ENCODE assay signal across 8 cellular contexts in the genomic region with DNA sequence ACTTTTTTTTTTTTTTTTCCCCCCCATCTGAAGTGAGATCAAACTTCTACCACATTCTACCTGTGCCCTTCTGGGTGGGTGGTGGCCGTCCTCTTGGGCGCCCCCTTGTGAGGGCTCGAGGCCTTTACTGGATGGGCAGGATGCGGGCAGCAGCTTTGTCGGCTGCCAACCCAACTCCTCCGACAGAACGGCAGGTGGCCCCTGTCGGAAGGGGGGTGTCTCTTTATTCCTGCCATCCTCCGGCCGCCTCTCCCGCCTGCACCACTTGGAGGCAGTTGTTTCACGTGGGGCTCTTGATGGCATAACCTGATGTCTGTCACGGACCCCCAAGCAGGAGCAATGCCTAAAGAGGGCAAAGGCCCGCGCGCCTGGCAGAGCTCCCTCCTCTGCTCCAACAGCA. TPM values are rescaled to one million over a fixed set of nuclear protein-coding genes. Genes with fewer than 3 reads are reported as not detected.
DNase-seq lines count a peak whose midpoint lies in the region; ATAC-seq and TF ChIP-seq lines count a peak whose summit lies in the region.

No MANE protein-coding gene starts in this region.

- H3K4me1 ChIP-seq in breast epithelium, result peaks cover 0 to 3% of the 10 kb centered on the region in 2 donors
- peaks cover 3 to 23% (median 19%) of the 10 kb centered on the region in 4 donors for H3K4me1 ChIP-seq in transverse colon

- no peak for TF ChIP-seq POLR2A in breast epithelium (IDR thresholded peaks at IDR 0.05)
- no peak for TF ChIP-seq POLR2A in transverse colon (IDR thresholded peaks at IDR 0.05)

- H3K27ac Mint-ChIP-seq in MCF 10A (ENCODE audit: low read depth, unreplicated experiment), result no peak overlapping the region
- H3K27ac Mint-ChIP-seq in activated naive CD8-positive, alpha-beta T cell, result no peak overlapping the region

- H3K36me3 Mint-ChIP-seq in MCF 10A (ENCODE audit: insufficient read depth, unreplicated experiment), result peaks cover 38% of the 10 kb centered on the region
- peaks cover 2% of the 10 kb centered on the region for H3K36me3 Mint-ChIP-seq in activated naive CD8-positive, alpha-beta T cell

- H3K4me1 Mint-ChIP-seq in MCF 10A (ENCODE audit: insufficient read depth, unreplicated experiment), result peaks cover 6% of the 10 kb centered on the region
- peaks cover 61% of the 10 kb centered on the region for H3K4me1 Mint-ChIP-seq in activated naive CD8-positive, alpha-beta T cell (ENCODE audit: low read depth)

- no peak overlapping the region for H3K27ac ChIP-seq in breast epithelium
- H3K27ac ChIP-seq in transverse colon, result no peak overlapping the region

- H3K4me3 ChIP-seq in breast epithelium, result no peak overlapping the region
- H3K4me3 ChIP-seq in transverse colon, result no peak overlapping the region

- intact Hi-C loops in MCF 10A (cut with micrococcal nuclease), result no loop called here
- intact Hi-C loops in breast epithelium (cut with DNase I; ENCODE audit: low total_unique reads), result no loop called here
- intact Hi-C loops in transverse colon (cut with DNase I; ENCODE audit: low total_unique reads), result no loop called here

- peak; percentile 50 for ATAC-seq in left lobe of liver
- ATAC-seq in GM19023 (IDR thresholded peaks at IDR 0.05; ENCODE audit: unreplicated experiment), result no peak

- 67 to 84% methylated on average over 1 to 16 of the region's 16 CpGs for whole genome bisulfite sequencing in transverse colon (ENCODE audit: low coverage in 1 of 2), 2 donors

- H3K27me3 Mint-ChIP-seq in MCF 10A (ENCODE audit: insufficient read depth, unreplicated experiment), result no peaks in the 10 kb centered on the region
- no peaks in the 10 kb centered on the region for H3K27me3 Mint-ChIP-seq in activated naive CD8-positive, alpha-beta T cell

- no peak for TF ChIP-seq EP300 in transverse colon (IDR thresholded peaks at IDR 0.05; ENCODE audit: low read depth)

- H3K36me3 ChIP-seq in breast epithelium (no peaks in the 10 kb centered on the region), transverse colon (no peaks in the 10 kb centered on the region)

- no TSS peak for BruUV-seq in MCF 10A (replicated peaks; lab: Mats Ljungman, UMichigan)

- CTCF ChIA-PET in MCF 10A (lab: Yijun Ruan, JAX), result interaction anchor here (0.6 to 1.7 kb wide), 3 partner anchors 9 to 140 kb away, joined by 3 to 8 read pairs (median 4); no protein-coding TSS in a partner anchor

- no peak overlapping the region for H3K4me3 Mint-ChIP-seq in MCF 10A (ENCODE audit: unreplicated experiment)
- H3K4me3 Mint-ChIP-seq in activated naive CD8-positive, alpha-beta T cell, result peak overlapping the region; percentile 38

- in situ Hi-C loops in SK-MEL-5 (cut with HindIII; ENCODE audit: low pct_unique_long_range_greater_than_20kb, low sequenced_read_pairs), result no loop called here
- in situ Hi-C loops in transverse colon (cut with MboI; ENCODE audit: low pct_ligation_motif_present in 1 of 4, low pct_unique_long_range_greater_than_20kb in 1 of 4, low sequenced_read_pairs in 3 of 4), result no loop called here

- no peaks in the 10 kb centered on the region for H3K27me3 ChIP-seq in breast epithelium
- no peaks in the 10 kb centered on the region for H3K27me3 ChIP-seq in transverse colon

- POLR2A ChIA-PET in MCF 10A (lab: Yijun Ruan, JAX), result interaction anchor here (0.6 to 0.7 kb wide), 2 partner anchors 38 to 109 kb away, joined by 3 to 4 read pairs; no protein-coding TSS in a partner anchor

- H3K9me3 ChIP-seq in breast epithelium (no peaks in the 10 kb centered on the region), transverse colon (no peaks in the 10 kb centered on the region)

- DNase-seq in MCF 10A (ENCODE audit: unreplicated experiment) (peak; percentile 18), breast epithelium (ENCODE audit: low spot score in 2 of 2) (no peak), SK-MEL-5 (ENCODE audit: low read depth, low spot score) (peak; percentile 52), left lobe of liver (ENCODE audit: low spot score) (no peak), transverse colon (no peak), dedifferentiated amniotic fluid mesenchymal stem cell (ENCODE audit: extremely low spot score) (no peak)

- H3K9me3 Mint-ChIP-seq in MCF 10A (ENCODE audit: unreplicated experiment), result no peaks in the 10 kb centered on the region
- H3K9me3 Mint-ChIP-seq in activated naive CD8-positive, alpha-beta T cell (ENCODE audit: low read depth), result no peaks in the 10 kb centered on the region

- TF ChIP-seq CTCF in MCF 10A (IDR thresholded peaks at IDR 0.05; ENCODE audit: unreplicated experiment), result peak; percentile 35
- TF ChIP-seq CTCF in breast epithelium (IDR thresholded peaks at IDR 0.05), result no peak
- peak in 4 of 5 experiments; percentile 25 to 35 (median 32) for TF ChIP-seq CTCF in transverse colon (IDR thresholded peaks at IDR 0.05)

RNA-seq across cellular contexts. Expression of a gene that starts 31.0 kb away (rescaled TPM):
- not detected in 2 replicates for total RNA-seq in MCF 10A (2022)
- total RNA-seq in breast epithelium, result under 1 TPM; 0.16 to 0.88 (median 0.33) TPM
- total RNA-seq in SK-MEL-5 (2014; rRNA removed; shearing (Covaris generic)), result 0.53 and 1.8 TPM in 2 replicates
- polyA plus RNA-seq in SK-MEL-5 (2015; cell fraction: cytosol; rRNA removed), result 0.77 and 1.1 TPM in 2 replicates
- polyA plus RNA-seq in SK-MEL-5 (2015; cell fraction: nucleus; rRNA removed), result 3.8 and 4.5 TPM in 2 replicates
- 0.83 TPM for total RNA-seq in left lobe of liver
- total RNA-seq in transverse colon, result under 1 TPM in 1 of 4 donors, not detected in 3; 0.64 TPM

Comparison
In these comparisons a context has a peak if more than half of its experiments do, and no peak if none do; other contexts are left out.
1. DNase-seq: peak in MCF 10A (single experiment) and SK-MEL-5 (single experiment); none in breast epithelium (0 of 2), left lobe of liver (single experiment), transverse colon (single experiment) and dedifferentiated amniotic fluid mesenchymal stem cell (single experiment).
2. CTCF ChIP-seq: peak in MCF 10A (single experiment) and transverse colon (4 of 5); none in breast epithelium (0 of 3).